In the genomic region with DNA sequence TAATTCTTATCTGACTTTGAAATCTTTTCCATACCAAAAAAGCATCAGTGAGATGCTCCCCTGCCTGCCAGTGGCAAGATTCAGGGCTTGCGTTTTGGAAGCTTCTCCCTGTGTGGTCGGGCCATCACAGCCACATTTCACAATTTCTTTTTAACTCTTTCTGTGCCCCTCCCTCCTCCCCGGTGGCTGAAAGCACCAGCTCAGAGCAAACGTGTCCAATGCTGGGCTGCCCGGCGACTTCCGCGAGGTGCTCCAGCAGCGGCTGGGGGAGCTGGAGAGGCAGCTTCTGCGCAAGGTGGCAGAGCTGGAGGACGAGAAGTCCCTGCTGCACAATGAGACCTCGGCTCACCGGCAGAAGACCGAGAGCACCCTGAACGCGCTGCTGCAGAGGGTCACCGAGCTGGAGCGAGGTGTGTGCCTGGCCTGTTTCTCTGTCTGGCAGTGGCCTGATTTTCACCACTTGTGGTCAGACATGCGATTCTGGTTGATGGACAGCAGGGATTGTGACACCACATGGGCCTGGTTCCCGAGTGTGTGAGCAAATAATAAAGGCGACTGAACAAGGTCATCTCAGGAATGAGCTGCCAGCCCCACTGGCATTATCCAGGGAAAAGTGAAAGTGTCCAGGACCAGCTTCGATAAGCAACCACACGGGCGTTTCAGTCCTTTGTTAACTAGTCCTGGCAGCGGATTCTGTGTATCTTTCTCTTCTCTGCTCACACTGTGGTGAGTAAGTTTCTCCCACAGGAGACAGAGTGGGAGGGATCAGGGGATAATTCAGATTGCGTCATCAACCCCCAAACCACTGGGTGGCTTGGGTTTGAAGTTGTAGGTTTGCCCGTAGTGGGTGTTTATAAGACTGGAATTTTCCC, we compare ENCODE assay signal across 8 cellular contexts. TPM values are rescaled to one million over a fixed set of nuclear protein-coding genes. Genes with fewer than 3 reads are reported as not detected.
DNase-seq lines count a peak whose midpoint lies in the region; ATAC-seq and TF ChIP-seq lines count a peak whose summit lies in the region.

No MANE protein-coding gene starts in this region.

- H3K27ac ChIP-seq in IMR-90 (ENCODE audit: insufficient read depth, low read length) (no peak overlapping the region), lung (ENCODE audit: low read depth in 1 of 2, low read length in 1 of 2) (no peak overlapping the region)

- BruUV-seq in IMR-90 (replicated peaks; lab: Mats Ljungman, UMichigan) = no TSS peak

- 13% methylated on average over 17 of the region's 27 CpGs; no CpG with 5 or more reads in 1 of the 2 experiments for WGBS in IMR-90 (ENCODE audit: extremely low coverage in 2 of 2, insufficient read length in 1 of 2), 2 experiments
- WGBS in lung, 2 donors = 19 to 28% methylated on average over 27 of the region's 27 CpGs

- no peak overlapping the region for H3K14ac ChIP-seq in IMR-90 (replicated peaks; ENCODE audit: low read depth, low read length)

- H3K9me3 ChIP-seq in IMR-90 (ENCODE audit: control insufficient read depth, insufficient read depth, low read length) (peaks cover 3% of the 10 kb centered on the region; the same call in 1 of the 2 replicates), adipocyte (ENCODE audit: control insufficient read depth, low read length) (peaks cover 9% of the 10 kb centered on the region), lung (ENCODE audit: control insufficient read depth in 2 of 2, insufficient read depth in 1 of 2, low read length in 1 of 2) (peaks cover 0 to 8% of the 10 kb centered on the region in 2 donors)

- no peak overlapping the region for H3K18ac ChIP-seq in IMR-90 (ENCODE audit: low read depth, low read length)

- peaks cover 4% of the 10 kb centered on the region for H3K27me3 ChIP-seq in IMR-90 (ENCODE audit: control insufficient read depth, insufficient read depth, low read length)
- H3K27me3 ChIP-seq in adipocyte (replicated peaks; ENCODE audit: control insufficient read depth, insufficient read depth, low read length) = peaks cover 28% of the 10 kb centered on the region
- peaks cover 9% of the 10 kb centered on the region for H3K27me3 ChIP-seq in lung (ENCODE audit: control insufficient read depth, insufficient read depth)

- H3K23ac ChIP-seq in IMR-90 (ENCODE audit: low read depth, low read length) = no peak overlapping the region

- ATAC-seq in IMR-90 (ENCODE audit: low read depth) = no peak
- ATAC-seq in lung (ENCODE audit: insufficient read depth, low FRiP score) = peak; percentile 38
- ATAC-seq in HG03571 (IDR thresholded peaks at IDR 0.05; ENCODE audit: unreplicated experiment) = no peak
- ATAC-seq in GM21526 (IDR thresholded peaks at IDR 0.05; ENCODE audit: low FRiP score, unreplicated experiment) = no peak
- ATAC-seq in GM19452 (IDR thresholded peaks at IDR 0.05; ENCODE audit: unreplicated experiment) = no peak

- H3K4me3 ChIP-seq in AG10803 (ENCODE audit: low read length) (peak overlapping the region; percentile 23), IMR-90 (ENCODE audit: insufficient read depth, low read depth, low read length) (no peak overlapping the region), adipocyte (ENCODE audit: low read length) (peak overlapping the region; percentile 28), lung (no peak overlapping the region)

- no peaks in the 10 kb centered on the region for H3K4me1 ChIP-seq in IMR-90 (ENCODE audit: control insufficient read depth, insufficient read depth, low read length)
- H3K4me1 ChIP-seq in adipocyte (ENCODE audit: control insufficient read depth, insufficient read depth, low read length) = peaks cover 12% of the 10 kb centered on the region
- peaks cover 0 to 15% of the 10 kb centered on the region in 2 donors for H3K4me1 ChIP-seq in lung (ENCODE audit: control insufficient read depth in 2 of 2, insufficient read depth in 2 of 2, low read length in 2 of 2)

- CTCF ChIA-PET in IMR-90 (lab: Yijun Ruan, JAX) = no interaction called here

- H3K36me3 ChIP-seq in IMR-90 (ENCODE audit: control insufficient read depth, insufficient read depth, low read length) = no peaks in the 10 kb centered on the region
- H3K36me3 ChIP-seq in adipocyte (ENCODE audit: control insufficient read depth, insufficient read depth, low read length, severe bottlenecking) = no peaks in the 10 kb centered on the region
- H3K36me3 ChIP-seq in lung (ENCODE audit: control insufficient read depth in 2 of 2, insufficient read depth in 2 of 2, low read length in 2 of 2) = no peaks in the 10 kb centered on the region

- H2AFZ ChIP-seq in IMR-90 (replicated peaks; ENCODE audit: low read length, poor library complexity) = peak overlapping the region; percentile 49

- TF ChIP-seq RAD21 in IMR-90 (IDR thresholded peaks at IDR 0.05; ENCODE audit: low read length) = no peak

- no peak overlapping the region for H4K5ac ChIP-seq in IMR-90 (ENCODE audit: low read depth, low read length)

- H3K9ac ChIP-seq in IMR-90 (ENCODE audit: low read depth, low read length) (no peak overlapping the region), adipocyte (ENCODE audit: low read length) (no peak overlapping the region)

- H3K79me1 ChIP-seq in IMR-90 (ENCODE audit: low read depth in 1 of 2, low read length in 2 of 2) = no peaks in the 10 kb centered on the region

- intact Hi-C loops in IMR-90 (cut with micrococcal nuclease) = no loop called here

- no peak overlapping the region for H2BK20ac ChIP-seq in IMR-90 (ENCODE audit: low read depth, low read length)

- in situ Hi-C loops in IMR-90 (cut with MboI; ENCODE audit: low sequenced_read_pairs) = no loop called here

- no peak overlapping the region for H2BK15ac ChIP-seq in IMR-90 (ENCODE audit: low read depth, low read length)

- TF ChIP-seq CTCF in AG10803 (conservative IDR thresholded peaks at IDR 0.05; ENCODE audit: low read length) (no peak), IMR-90 (conservative IDR thresholded peaks at IDR 0.05; ENCODE audit: low read depth, low read length) (no peak), lung (IDR thresholded peaks at IDR 0.05; ENCODE audit: control extremely low read depth, extremely low read depth) (no peak)

- DNase-seq in AG10803 (ENCODE audit: low read depth) (peak; percentile 10), IMR-90 (peak; percentile 1), adipocyte (ENCODE audit: low read depth) (peak; percentile 5), lung (ENCODE audit: low spot score) (peak; percentile 53)
- DNase-seq in effector CD4-positive, alpha-beta T cell = no peak

- H3K4me2 ChIP-seq in IMR-90 (ENCODE audit: low read depth, low read length) = peak overlapping the region; percentile 33; the same call in 1 of the 2 replicates

- H3K4ac ChIP-seq in IMR-90 (ENCODE audit: low read depth, low read length) = no peak overlapping the region

- dilution Hi-C loops in IMR-90 (cut with HindIII; ENCODE audit: low sequenced_read_pairs, unreplicated experiment) = no loop called here

- no peaks in the 10 kb centered on the region for H3K9me1 ChIP-seq in IMR-90 (ENCODE audit: insufficient read depth, low read length)

- H2BK120ac ChIP-seq in IMR-90 (ENCODE audit: low read depth, low read length) = no peak overlapping the region

- H2AK9ac ChIP-seq in IMR-90 (replicated peaks; ENCODE audit: low read depth, low read length, poor library complexity) = no peak overlapping the region

- H2AK5ac ChIP-seq in IMR-90 (ENCODE audit: low read depth, low read length) = no peak overlapping the region

- no peaks in the 10 kb centered on the region for H4K20me1 ChIP-seq in IMR-90 (ENCODE audit: insufficient read depth, low read length)

- TF ChIP-seq POLR2A in IMR-90 (IDR thresholded peaks at IDR 0.05; ENCODE audit: low read depth, low read length) = no peak

- H3K56ac ChIP-seq in IMR-90 (ENCODE audit: extremely low read depth, insufficient read depth, low read length) = no peak overlapping the region

- no peak overlapping the region for H2BK5ac ChIP-seq in IMR-90 (ENCODE audit: low read depth, low read length, poor library complexity, severe bottlenecking)

- POLR2A ChIA-PET in IMR-90 (lab: Charles Lee; ENCODE audit: unreplicated experiment) = no interaction called here

- H4K91ac ChIP-seq in IMR-90 (ENCODE audit: insufficient read depth, low read depth, low read length) = no peak overlapping the region

- no peak overlapping the region for H4K8ac ChIP-seq in IMR-90 (ENCODE audit: low read depth in 2 of 2, low read length in 2 of 2)

TF ChIP-seq in IMR-90, 13 proteins besides CTCF, POLR2A, EP300 and RAD21:
- TF ChIP-seq CEBPB (IDR thresholded peaks at IDR 0.05; ENCODE audit: low read depth, low read length) (peak; percentile 67), CHD1 (IDR thresholded peaks at IDR 0.05; ENCODE audit: low read depth, low read length) (no peak), SMC3 (IDR thresholded peaks at IDR 0.05; ENCODE audit: low read depth, low read length) (no peak)

RNA-seq across cellular contexts. Expression of a gene that starts 2.6 kb away (rescaled TPM):
- under 0.01 TPM in 2 replicates for total RNA-seq in IMR-90 (2012; rRNA removed)
- 0.03 and 0.07 TPM in 2 replicates for polyA plus RNA-seq in IMR-90 (2012; rRNA removed)
- polyA plus RNA-seq in IMR-90 (2012; cell fraction: cytosol; rRNA removed) = 0.02 and 0.08 TPM in 2 replicates
- 0.08 and 0.09 TPM in 2 replicates for polyA plus RNA-seq in IMR-90 (2012; cell fraction: nucleus; rRNA removed; ENCODE audit: low replicate concordance)
- 1 to 10 TPM in 1 of 2 donors, under 1 TPM in 1; 0.46 to 2.3 TPM for total RNA-seq in lung
- under 1 TPM; 0.41 to 0.81 TPM for polyA plus RNA-seq in lung

Comparison
In these comparisons a context has a peak if more than half of its experiments do, and no peak if none do; other contexts are left out.
1. H3K4me3 ChIP-seq: peak in AG10803 (single experiment) and adipocyte (single experiment); none in IMR-90 (single experiment) and lung (single experiment).